11 cellular contexts compared by ENCODE assay signal in genomic region chr15:70701891-70702568, GRCh38.
DNase-seq lines count a peak whose midpoint lies in the region; FAIRE-seq and TF ChIP-seq lines count a peak whose summit lies in the region.
"Had no signal": no experiment of that assay in that cellular context is flagged by ENCODE, and none has a peak within 500 bp of the region (broad histone marks: within the 10 kb centered on the region; RNA-seq: fewer than 3 reads in every experiment).

No MANE protein-coding gene starts in this region.

- 71 to 74% methylated on average over 9 of the region's 9 CpGs for WGBS in transverse colon (ENCODE audit: low coverage in 1 of 2), 2 donors

- H3K4me3 ChIP-seq in choroid plexus epithelial cell (ENCODE audit: low read depth, low read length) (no peak overlapping the region), transverse colon (peak overlapping the region in 2 of 4 donors; percentile 1 to 11)

- H3K27me3 ChIP-seq in transverse colon, result no peaks in the 10 kb centered on the region

- TF ChIP-seq CTCF in choroid plexus epithelial cell (conservative IDR thresholded peaks at IDR 0.05; ENCODE audit: low read depth, low read length), result no peak
- TF ChIP-seq CTCF in transverse colon (IDR thresholded peaks at IDR 0.05), result no peak

- H3K4me1 ChIP-seq in transverse colon, result peaks cover 0 to 33% (median 13%) of the 10 kb centered on the region in 4 donors

- H3K9me3 ChIP-seq in transverse colon, result no peaks in the 10 kb centered on the region

- TF ChIP-seq EP300 in transverse colon (IDR thresholded peaks at IDR 0.05; ENCODE audit: low read depth), result no peak

- H3K27ac ChIP-seq in transverse colon, result peak overlapping the region in 3 of 4 donors; percentile 38 to 59 (median 41)

- no peaks in the 10 kb centered on the region for H3K36me3 ChIP-seq in transverse colon

- TF ChIP-seq POLR2A in transverse colon (IDR thresholded peaks at IDR 0.05) (no peak), GM12892 (IDR thresholded peaks at IDR 0.05; ENCODE audit: low read depth, low read length) (no peak), GM12891 (IDR thresholded peaks at IDR 0.05; ENCODE audit: low read depth, low read length) (no peak)

- intact Hi-C loops in transverse colon (cut with DNase I; ENCODE audit: low total_unique reads), result no loop called here

- FAIRE-seq in GM12892 (lab: Jason Lieb, UNC), result no peak
- FAIRE-seq in GM12891 (lab: Jason Lieb, UNC), result no peak
- FAIRE-seq: islet of Langerhans had no signal

- DNase-seq in LHCN-M2 (ENCODE audit: low read depth), result peak; percentile 93
- peak; percentile 82 for DNase-seq in choroid plexus epithelial cell (ENCODE audit: low read depth)
- peak; percentile 81 to 87 for DNase-seq in lung microvascular endothelial cell (ENCODE audit: low read depth in 2 of 2)
- no peak for DNase-seq in transverse colon
- DNase-seq in GM12892 (ENCODE audit: insufficient read length), result no peak
- no peak for DNase-seq in SHP77 (lab: John Stamatoyannopoulos, UW)
- DNase-seq in GM12891 (ENCODE audit: insufficient read length, low spot score), result no peak
- no peak for DNase-seq in HuH-7 (ENCODE audit: low spot score)
- DNase-seq: activated CD8-positive, alpha-beta memory T cell treated with anti-CD3 and anti-CD28 coated beads for 24 hours; MV-4-11 had no signal

- in situ Hi-C loops in transverse colon (cut with MboI; ENCODE audit: low pct_ligation_motif_present in 1 of 4, low pct_unique_long_range_greater_than_20kb in 1 of 4, low sequenced_read_pairs in 3 of 4), result no loop called here

TF ChIP-seq in GM12891, 5 proteins besides CTCF, POLR2A, EP300 and RAD21:
- TF ChIP-seq TAF1 (IDR thresholded peaks at IDR 0.05; ENCODE audit: low read depth, low read length), result no peak
- no peak for TF ChIP-seq SPI1 (IDR thresholded peaks at IDR 0.05; ENCODE audit: low read depth, low read length)
- no peak for TF ChIP-seq POLR2AphosphoS5 (IDR thresholded peaks at IDR 0.05; ENCODE audit: low read depth, low read length)

Comparison
In these comparisons a context has a peak if more than half of its experiments do, and no peak if none do; other contexts are left out.
1. DNase-seq: peak in LHCN-M2 (single experiment), choroid plexus epithelial cell (single experiment) and lung microvascular endothelial cell (2 of 2); none in transverse colon (single experiment), GM12892 (single experiment), SHP77 (0 of 2), GM12891 (single experiment) and HuH-7 (single experiment).